10 cellular contexts compared by ENCODE assay signal in the genomic region with DNA sequence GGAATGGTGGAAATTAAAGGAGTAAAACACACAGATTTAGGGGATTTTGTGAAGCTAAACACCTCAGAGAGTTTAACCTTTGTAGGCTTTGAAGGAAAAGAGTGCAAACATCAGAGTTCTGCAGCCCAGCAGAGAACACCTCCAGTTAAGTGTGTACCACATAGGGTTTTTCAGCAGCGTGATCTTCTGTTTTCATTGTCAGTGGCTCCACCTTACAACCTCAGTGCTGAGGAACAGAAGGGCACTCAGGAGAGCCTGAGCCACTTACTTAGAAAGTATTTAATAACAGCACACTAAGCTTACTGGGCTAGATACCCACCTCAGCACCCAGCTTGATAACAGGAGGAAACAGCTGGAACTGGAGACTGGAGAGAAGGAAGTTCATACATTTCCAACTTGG. TPM values are rescaled to one million over a fixed set of nuclear protein-coding genes. Genes with fewer than 3 reads are reported as not detected.
A peak's percentile ranks its signal among the peaks of the same experiment; 100 is the strongest.
DNase-seq lines count a peak whose midpoint lies in the region; ATAC-seq, FAIRE-seq and TF ChIP-seq lines count a peak whose summit lies in the region.
"Had no signal": no experiment of that assay in that cellular context is flagged by ENCODE, and none has a peak within 500 bp of the region (broad histone marks: within the 10 kb centered on the region; RNA-seq: fewer than 3 reads in every experiment).

No MANE protein-coding gene starts in this region.

- H3K4me3 ChIP-seq in GM06990 (replicated peaks; ENCODE audit: low read depth, low read length) (peak overlapping the region; percentile 93), Karpas-422 (ENCODE audit: low read length) (no peak overlapping the region), GM12878 (peak overlapping the region; percentile 82), neural cell (ENCODE audit: low read length) (peak overlapping the region; percentile 95), coronary artery (no peak overlapping the region)

- H3K9ac ChIP-seq in Karpas-422 (ENCODE audit: low read length) (peak overlapping the region; percentile 89), GM12878 (ENCODE audit: control insufficient read depth, insufficient read depth, low read length) (peak overlapping the region; percentile 85), neural cell (ENCODE audit: low read length) (peak overlapping the region; percentile 86)

- H2AFZ ChIP-seq in Karpas-422 (ENCODE audit: low read length) = no peak overlapping the region
- H2AFZ ChIP-seq in GM12878 (ENCODE audit: control insufficient read depth, low read depth, low read length) = no peak overlapping the region
- no peak overlapping the region for H2AFZ ChIP-seq in neural cell (ENCODE audit: low read depth, low read length)

- ATAC-seq in GM12878 (no peak), HG03460 (IDR thresholded peaks at IDR 0.05; ENCODE audit: unreplicated experiment) (no peak)

- SMC1A ChIA-PET in GM12878 (lab: Charles Lee; ENCODE audit: uncharacterized antibody, unreplicated experiment) = interaction anchor here (0.9 to 12.6 kb wide), 25 partner anchors 7 to 139 kb away, joined by 3 to 231 read pairs (median 6); no protein-coding TSS in a partner anchor

- no peaks in the 10 kb centered on the region for H3K27me3 ChIP-seq in GM06990 (replicated peaks; ENCODE audit: control insufficient read depth, insufficient read depth, low read length)
- no peaks in the 10 kb centered on the region for H3K27me3 ChIP-seq in Karpas-422 (ENCODE audit: low read length)
- H3K27me3 ChIP-seq in GM12878 (replicated peaks in 1 of 2; ENCODE audit: control insufficient read depth in 2 of 2, insufficient read depth in 2 of 2, low read length in 1 of 2) = no peaks in the 10 kb centered on the region
- H3K27me3 ChIP-seq in neural cell (ENCODE audit: insufficient read depth, low read depth, low read length) = no peaks in the 10 kb centered on the region

- TF ChIP-seq CTCF in GM06990 (IDR thresholded peaks at IDR 0.05; ENCODE audit: insufficient read depth, low read length, poor library complexity, severe bottlenecking) (no peak), GM12878 (IDR thresholded peaks at IDR 0.05 in 2 of 3, conservative IDR thresholded peaks at IDR 0.05 in 1 of 3; ENCODE audit: control insufficient read depth in 2 of 3, extremely low read depth in 1 of 3, insufficient read depth in 1 of 3, low read depth in 3 of 3, low read length in 3 of 3) (no peak), neural cell (IDR thresholded peaks at IDR 0.05; ENCODE audit: poor library complexity, severe bottlenecking) (no peak), coronary artery (IDR thresholded peaks at IDR 0.05) (no peak)

- H3K79me2 ChIP-seq in Karpas-422 (ENCODE audit: low read length) (peaks cover 33% of the 10 kb centered on the region), GM12878 (ENCODE audit: control insufficient read depth, insufficient read depth, low read length) (peaks cover 78% of the 10 kb centered on the region), neural cell (replicated peaks; ENCODE audit: insufficient read depth, low read length) (peaks cover 42% of the 10 kb centered on the region)

- no peaks in the 10 kb centered on the region for H3K9me3 ChIP-seq in Karpas-422 (ENCODE audit: low read length)
- H3K9me3 ChIP-seq in GM12878 (replicated peaks; ENCODE audit: control insufficient read depth, insufficient read depth, low read length) = peaks cover 6% of the 10 kb centered on the region; the same call in 1 of the 3 replicates
- no peaks in the 10 kb centered on the region for H3K9me3 ChIP-seq in neural cell (ENCODE audit: low read length)

- TF ChIP-seq EP300 in GM12878 (IDR thresholded peaks at IDR 0.05; ENCODE audit: borderline replicate concordance in 1 of 2, control insufficient read depth in 1 of 2, low read depth in 2 of 2, low read length in 2 of 2) (no peak), neural cell (conservative IDR thresholded peaks at IDR 0.05; ENCODE audit: poor library complexity, severe bottlenecking) (no peak)

- POLR2A ChIA-PET in GM12878 (lab: Charles Lee) = interaction anchor here (0.6 to 11.2 kb wide), 9 partner anchors 12 to 99 kb away, joined by 4 to 228 read pairs (median 17); no protein-coding TSS in a partner anchor

- H3K27ac ChIP-seq in Karpas-422 (ENCODE audit: low read length) (no peak overlapping the region), GM12878 (ENCODE audit: control insufficient read depth, insufficient read depth) (peak overlapping the region; percentile 96), neural cell (ENCODE audit: low read length) (no peak overlapping the region), coronary artery (no peak overlapping the region)

- no peaks in the 10 kb centered on the region for H3K9me2 ChIP-seq in Karpas-422 (replicated peaks; ENCODE audit: insufficient read depth, low read length)
- H3K9me2 ChIP-seq in neural cell (ENCODE audit: insufficient read depth, low read length) = no peaks in the 10 kb centered on the region

- peaks cover 6% of the 10 kb centered on the region for H3F3A ChIP-seq in neural cell (ENCODE audit: insufficient read depth, low read length, poor library complexity, severe bottlenecking)

- BruUV-seq in GM12878 (replicated peaks; lab: Mats Ljungman, UMichigan) = no TSS peak

- WGBS in GM12878 (ENCODE audit: insufficient coverage, insufficient replicate concordance, low lambda C conversion rate, missing lambda C conversion rate) = 38% methylated on average over 1 of the region's 1 CpG

- FAIRE-seq in GM12878 (lab: Jason Lieb, UNC) = no peak
- FAIRE-seq: G401.6 had no signal

- peak overlapping the region; percentile 99 for H3K4me2 ChIP-seq in Karpas-422 (ENCODE audit: low read depth, low read length, poor library complexity, severe bottlenecking)
- H3K4me2 ChIP-seq in GM12878 (ENCODE audit: control insufficient read depth, insufficient read depth) = peak overlapping the region; percentile 98
- H3K4me2 ChIP-seq in neural cell (ENCODE audit: low read length) = peak overlapping the region; percentile 81

- DNase-seq in GM06990 (ENCODE audit: extremely low read depth, insufficient read length) (no peak), Karpas-422 (no peak), GM12878 (ENCODE audit: low read depth, low spot score) (no peak), NCI-H2196 treated with DMSO at 0.1 percent for 48 hours (lab: John Stamatoyannopoulos, UW; ENCODE audit: unreplicated experiment) (no peak), coronary artery (ENCODE audit: low spot score) (no peak), NCI-H748 (lab: John Stamatoyannopoulos, UW; ENCODE audit: unreplicated experiment) (no peak)
- DNase-seq: activated gamma-delta T cell had no signal

- TF ChIP-seq POLR2A in GM12878 (IDR thresholded peaks at IDR 0.05; ENCODE audit: low read depth, low read length) = no peak

- RAD21 ChIA-PET in GM12878 (lab: Charles Lee; ENCODE audit: unreplicated experiment) = interaction anchor here (0.6 to 11.7 kb wide), 11 partner anchors 12 to 1535 kb away, joined by 3 to 224 read pairs (median 5); no protein-coding TSS in a partner anchor

- H4K20me1 ChIP-seq in Karpas-422 (ENCODE audit: insufficient read depth, low read depth, low read length) (peaks cover 55% of the 10 kb centered on the region), GM12878 (ENCODE audit: control insufficient read depth, insufficient read depth) (no peaks in the 10 kb centered on the region), neural cell (ENCODE audit: insufficient read depth) (no peaks in the 10 kb centered on the region)

- CTCF ChIA-PET in GM12878 (lab: Yijun Ruan, JAX) = interaction anchor here (0.9 to 11.6 kb wide), 10 partner anchors 8 to 106 kb away, joined by 3 to 146 read pairs (median 10); no protein-coding TSS in a partner anchor

- H3K4me1 ChIP-seq in Karpas-422 (ENCODE audit: low read length) (peaks cover 44% of the 10 kb centered on the region), GM12878 (ENCODE audit: control insufficient read depth, insufficient read depth, low read length) (peaks cover 21% of the 10 kb centered on the region)

- TF ChIP-seq RAD21 in GM12878 (IDR thresholded peaks at IDR 0.05; ENCODE audit: insufficient read depth, low read depth, low read length) (no peak), neural cell (conservative IDR thresholded peaks at IDR 0.05) (no peak)

- in situ Hi-C loops in GM12878 (cut with MboI) = no loop called here

- intact Hi-C loops in GM12878 (cut with micrococcal nuclease; ENCODE audit: unreplicated experiment) = loop anchor here (5.0 kb wide), 1 partner anchor 81 kb away; no protein-coding TSS in a partner anchor

- H3K36me3 ChIP-seq in GM06990 (ENCODE audit: control insufficient read depth, insufficient read depth, low read length) = peaks cover 4% of the 10 kb centered on the region
- H3K36me3 ChIP-seq in Karpas-422 (ENCODE audit: insufficient read depth, low read length) = peaks cover 11% of the 10 kb centered on the region; the same call in 1 of the 2 replicates
- H3K36me3 ChIP-seq in GM12878 (ENCODE audit: control insufficient read depth in 2 of 2, insufficient read depth in 2 of 2, low read length in 1 of 2) = no peaks in the 10 kb centered on the region; a peak in 1 of 4 replicates
- no peaks in the 10 kb centered on the region for H3K36me3 ChIP-seq in neural cell (ENCODE audit: insufficient read depth, low read length)

TF ChIP-seq in GM12878, 131 proteins besides CTCF, POLR2A, EP300 and RAD21 (continues in another document):
- TF ChIP-seq SMC3 (IDR thresholded peaks at IDR 0.05; ENCODE audit: borderline replicate concordance, low read length) = 0 out of 2 replicates have a peak, but pooled peaks have one; percentile 6

TF ChIP-seq in neural cell, 6 proteins besides CTCF, POLR2A, EP300 and RAD21 (continues in another document):
- TF ChIP-seq EZH2 (IDR thresholded peaks at IDR 0.05; ENCODE audit: borderline replicate concordance, insufficient read depth, low read length, poor library complexity, severe bottlenecking) = no peak

RNA-seq across cellular contexts. Expression of gene FBXW7, which starts 2.0 kb away (rescaled TPM):
- total RNA-seq in Karpas-422 (2014; rRNA removed; shearing (Covaris generic); ENCODE audit: low replicate concordance) = 30.9 and 44.4 TPM in 2 replicates
- 401 and 420 TPM in 2 replicates for total RNA-seq in GM12878 (2013; cell fraction: nucleolus; rRNA removed)
- total RNA-seq in GM12878 (2014; rRNA removed) (56.4 and 73.7 TPM in 2 replicates), GM12878 (2014; rRNA removed; fragmentation: Illumina TruSeq; extraction: Trizol) (118 and 122 TPM in 2 replicates), GM12878 (2021) (60.4 and 61.3 TPM in 2 replicates)
- polyA plus RNA-seq in GM12878 (2011; ENCODE audit: low read depth) = 43.9 TPM
- polyA plus RNA-seq in GM12878 (2011; rRNA removed) (51.9 and 67.4 TPM in 2 replicates), GM12878 (2014; fragmentation: Illumina TruSeq; extraction: Trizol) (55.8 and 82.0 TPM in 2 replicates), GM12878 (2014; fragmentation: Nextera tagmentation; extraction: Ambion mirVana) (10 to 100 TPM; 40.2 to 42.5 TPM), GM12878 (2014; rRNA removed) (34.6 and 42.0 TPM in 2 replicates), GM12878 (2016; fragmentation: Nextera tagmentation; extraction: Ambion mirVana) (10 to 100 TPM; 35.8 to 37.4 TPM), neural cell (51.0 and 55.7 TPM in 2 replicates)
- polyA plus RNA-seq in GM12878 (2011; cell fraction: cytosol; rRNA removed) = 14.5 and 19.1 TPM in 2 replicates
- 95.0 and 104 TPM in 2 replicates for polyA plus RNA-seq in GM12878 (2011; cell fraction: nucleus; rRNA removed)
- polyA plus RNA-seq in GM12878 (2012) = 48.5 and 61.3 TPM in 2 replicates
- 87.7 and 134 TPM in 2 replicates for polyA minus RNA-seq in GM12878 (2011; rRNA and poly(A)+ RNA removed)
- 21.4 and 22.9 TPM in 2 replicates for polyA minus RNA-seq in GM12878 (2011; cell fraction: cytosol; rRNA and poly(A)+ RNA removed)
- 101 and 142 TPM in 2 replicates for polyA minus RNA-seq in GM12878 (2011; cell fraction: nucleus; rRNA and poly(A)+ RNA removed)
- 182 and 221 TPM in 2 replicates for polyA minus RNA-seq in neural cell

Comparison
In these comparisons a context has a peak if more than half of its experiments do, and no peak if none do; other contexts are left out.
1. H3K4me3 ChIP-seq: peak in GM06990 (single experiment), GM12878 (single experiment) and neural cell (single experiment); none in Karpas-422 (single experiment) and coronary artery (single experiment).
2. Peak in every context shown above with its lines, with median percentiles within 50 percentile points of each other: H3K4me2 ChIP-seq and H3K9ac ChIP-seq.